ENCODE assay signal across 16 cellular contexts in genomic region chr17:2433696-2434095, GRCh38. TPM values are rescaled to one million over a fixed set of nuclear protein-coding genes. Genes with fewer than 3 reads are reported as not detected.
DNase-seq lines count a peak whose midpoint lies in the region; ATAC-seq and TF ChIP-seq lines count a peak whose summit lies in the region.
"Had no signal": no experiment of that assay in that cellular context is flagged by ENCODE, and none has a peak within 500 bp of the region (broad histone marks: within the 10 kb centered on the region; RNA-seq: fewer than 3 reads in every experiment).

No MANE protein-coding gene starts in this region.

- TF ChIP-seq CTCF in breast epithelium (IDR thresholded peaks at IDR 0.05) (no peak), MCF 10A (IDR thresholded peaks at IDR 0.05; ENCODE audit: unreplicated experiment) (no peak), endothelial cell (IDR thresholded peaks at IDR 0.05; ENCODE audit: unreplicated experiment) (no peak), right atrium auricular region (IDR thresholded peaks at IDR 0.05) (no peak)

- no peak for TF ChIP-seq POLR2A in breast epithelium (IDR thresholded peaks at IDR 0.05)

- in situ Hi-C loops in SK-MEL-5 (cut with HindIII; ENCODE audit: low pct_unique_long_range_greater_than_20kb, low sequenced_read_pairs): no loop called here

- BruUV-seq in MCF 10A (replicated peaks; lab: Mats Ljungman, UMichigan): no TSS peak

- ATAC-seq in HG02798 (IDR thresholded peaks at IDR 0.05; ENCODE audit: poor library complexity, unreplicated experiment): no peak

- POLR2A ChIA-PET in MCF 10A (lab: Yijun Ruan, JAX): no interaction called here

- H3K27me3 Mint-ChIP-seq in MCF 10A (ENCODE audit: insufficient read depth, unreplicated experiment): no peaks in the 10 kb centered on the region
- peaks cover 3% of the 10 kb centered on the region for H3K27me3 Mint-ChIP-seq in endothelial cell (ENCODE audit: unreplicated experiment)
- H3K27me3 Mint-ChIP-seq: activated CD4-positive, alpha-beta memory T cell treated with anti-CD3 and anti-CD28 coated beads, Interleukin-2, amount 10 ng/mL, durations not matched to agents 7 days and 5 days had no signal

- H3K27me3 ChIP-seq in breast epithelium (no peaks in the 10 kb centered on the region), right atrium auricular region (no peaks in the 10 kb centered on the region)
- H3K27me3 ChIP-seq: cardiac muscle cell, ovary had no signal

- H3K27ac Mint-ChIP-seq in MCF 10A (ENCODE audit: low read depth, unreplicated experiment): no peak overlapping the region
- peak overlapping the region; percentile 48 for H3K27ac Mint-ChIP-seq in endothelial cell (ENCODE audit: unreplicated experiment)
- H3K27ac Mint-ChIP-seq: activated CD4-positive, alpha-beta memory T cell treated with anti-CD3 and anti-CD28 coated beads, Interleukin-2, amount 10 ng/mL, durations not matched to agents 7 days and 5 days had no signal

- H3K4me3 Mint-ChIP-seq in MCF 10A (ENCODE audit: unreplicated experiment): no peak overlapping the region
- H3K4me3 Mint-ChIP-seq in endothelial cell (ENCODE audit: unreplicated experiment): no peak overlapping the region
- H3K4me3 Mint-ChIP-seq: activated CD4-positive, alpha-beta memory T cell treated with anti-CD3 and anti-CD28 coated beads, Interleukin-2, amount 10 ng/mL, durations not matched to agents 7 days and 5 days had no signal

- H3K27ac ChIP-seq in breast epithelium (peak overlapping the region; percentile 50 to 57), temporal lobe (ENCODE audit: low read depth, low read length) (peak overlapping the region; percentile 89), right atrium auricular region (no peak overlapping the region)
- H3K27ac ChIP-seq: cardiac muscle cell, ovary had no signal

- intact Hi-C loops in breast epithelium (cut with DNase I; ENCODE audit: low total_unique reads) (no loop called here), MCF 10A (cut with micrococcal nuclease) (no loop called here)

- no peaks in the 10 kb centered on the region for H3K9me3 Mint-ChIP-seq in MCF 10A (ENCODE audit: unreplicated experiment)
- no peaks in the 10 kb centered on the region for H3K9me3 Mint-ChIP-seq in endothelial cell (ENCODE audit: unreplicated experiment)
- H3K9me3 Mint-ChIP-seq: activated CD4-positive, alpha-beta memory T cell treated with anti-CD3 and anti-CD28 coated beads, Interleukin-2, amount 10 ng/mL, durations not matched to agents 7 days and 5 days had no signal

- CTCF ChIA-PET in MCF 10A (lab: Yijun Ruan, JAX): interaction anchor here (0.9 to 1.2 kb wide), 4 partner anchors 10 to 52 kb away, joined by 3 to 5 read pairs (median 3); no protein-coding TSS in a partner anchor

- H3K36me3 ChIP-seq in breast epithelium (no peaks in the 10 kb centered on the region), right atrium auricular region (peaks cover 38% of the 10 kb centered on the region)
- H3K36me3 ChIP-seq: ovary had no signal

- no peaks in the 10 kb centered on the region for H3K4me1 Mint-ChIP-seq in MCF 10A (ENCODE audit: insufficient read depth, unreplicated experiment)
- peaks cover 19% of the 10 kb centered on the region for H3K4me1 Mint-ChIP-seq in endothelial cell (ENCODE audit: unreplicated experiment)

- H3K4me1 ChIP-seq in breast epithelium: no peaks in the 10 kb centered on the region
- H3K4me1 ChIP-seq in right atrium auricular region: no peaks in the 10 kb centered on the region

- no peak for DNase-seq in breast epithelium (ENCODE audit: low spot score in 2 of 2)
- no peak for DNase-seq in MCF 10A (ENCODE audit: unreplicated experiment)
- DNase-seq in SK-MEL-5 (ENCODE audit: low read depth, low spot score): peak; percentile 49
- no peak for DNase-seq in endothelial cell (ENCODE audit: low spot score)
- no peak for DNase-seq in NCI-H524 (lab: John Stamatoyannopoulos, UW)
- no peak for DNase-seq in right atrium auricular region (ENCODE audit: low spot score)
- DNase-seq: activated CD4-positive, alpha-beta memory T cell treated with anti-CD3 and anti-CD28 coated beads, Interleukin-2, amount 10 ng/mL, durations not matched to agents 7 days and 5 days; GOT3; midbrain; NCI-H2081; ovary; SIG-M5; stimulated activated naive CD4-positive, alpha-beta T cell had no signal

- H3K36me3 Mint-ChIP-seq in MCF 10A (ENCODE audit: insufficient read depth, unreplicated experiment): peaks cover 47% of the 10 kb centered on the region
- H3K36me3 Mint-ChIP-seq in endothelial cell (ENCODE audit: low read depth, unreplicated experiment): peaks cover 15% of the 10 kb centered on the region

- no peak overlapping the region for H3K4me3 ChIP-seq in breast epithelium
- no peak overlapping the region for H3K4me3 ChIP-seq in right atrium auricular region
- H3K4me3 ChIP-seq: cardiac muscle cell, ovary had no signal

- H3K9me3 ChIP-seq in breast epithelium (no peaks in the 10 kb centered on the region), right atrium auricular region (no peaks in the 10 kb centered on the region)
- H3K9me3 ChIP-seq: ovary had no signal

RNA-seq across cellular contexts. Expression of gene MNT, which starts 32.8 kb away (rescaled TPM):
- 10 to 100 TPM in 1 of 3 donors, 1 to 10 TPM in 2; 7.7 to 10.2 (median 8.8) TPM for total RNA-seq in breast epithelium
- total RNA-seq in MCF 10A (2022): 25.5 and 32.5 TPM in 2 replicates
- 8.8 and 10.5 TPM in 2 replicates for total RNA-seq in SK-MEL-5 (2014; rRNA removed; shearing (Covaris generic))
- polyA plus RNA-seq in SK-MEL-5 (2015; cell fraction: cytosol; rRNA removed): 25.5 and 29.9 TPM in 2 replicates
- 35.0 and 49.2 TPM in 2 replicates for polyA plus RNA-seq in SK-MEL-5 (2015; cell fraction: nucleus; rRNA removed)
- 16.2 TPM for total RNA-seq in endothelial cell (ENCODE audit: unreplicated experiment)
- total RNA-seq in temporal lobe: 10.6 TPM
- 1 to 10 TPM; 3.7 to 7.7 TPM for total RNA-seq in right atrium auricular region

Comparison
In these comparisons a context has a peak if more than half of its experiments do, and no peak if none do; other contexts are left out.
1. H3K27ac ChIP-seq: peak in breast epithelium (2 of 2) and temporal lobe (single experiment); none in right atrium auricular region (0 of 2).